Comparison of ENCODE assay signal across 23 cellular contexts in genomic region chr2:84477886-84478285, GRCh38. TPM values are rescaled to one million over a fixed set of nuclear protein-coding genes. Genes with fewer than 3 reads are reported as not detected.
DNase-seq lines count a peak whose midpoint lies in the region; ATAC-seq and TF ChIP-seq lines count a peak whose summit lies in the region.
"Had no signal": no experiment of that assay in that cellular context is flagged by ENCODE, and none has a peak within 500 bp of the region (broad histone marks: within the 10 kb centered on the region; RNA-seq: fewer than 3 reads in every experiment).

No MANE protein-coding gene starts in this region.

- H3K36me3 ChIP-seq in SK-N-MC (ENCODE audit: insufficient read depth, low read length) (no peaks in the 10 kb centered on the region), esophagus squamous epithelium (no peaks in the 10 kb centered on the region), Caco-2 (ENCODE audit: control insufficient read depth, insufficient read depth, low read length) (no peaks in the 10 kb centered on the region; the same call in 1 of the 2 replicates)

- H3K27me3 Mint-ChIP-seq in Caco-2 (ENCODE audit: insufficient read depth, unreplicated experiment), result no peaks in the 10 kb centered on the region
- H3K27me3 Mint-ChIP-seq: T-cell had no signal

- peak overlapping the region; percentile 26; the same call in 1 of the 2 replicates for H3K27ac ChIP-seq in SK-N-MC
- H3K27ac ChIP-seq in esophagus squamous epithelium, result peak overlapping the region in 3 of 4 donors; percentile 37 to 61 (median 46)
- H3K27ac ChIP-seq: PC-9 had no signal

- no peak overlapping the region for H3K27ac Mint-ChIP-seq in Caco-2 (ENCODE audit: unreplicated experiment)
- H3K27ac Mint-ChIP-seq: CD14-positive monocyte, T-cell had no signal

- CTCF ChIA-PET in Caco-2 (lab: Charles Lee), result no interaction called here

- H3K4me3 Mint-ChIP-seq in Caco-2 (ENCODE audit: unreplicated experiment), result no peak overlapping the region
- H3K4me3 Mint-ChIP-seq: CD14-positive monocyte, T-cell had no signal

- BruUV-seq in Caco-2 (replicated peaks; lab: Mats Ljungman, UMichigan), result no TSS peak

- H3K4me1 ChIP-seq in esophagus squamous epithelium (peaks cover under 1 to 40% (median 9%) of the 10 kb centered on the region in 3 donors), Caco-2 (no peaks in the 10 kb centered on the region)

- peak; percentile 50 for DNase-seq in D341Med (ENCODE audit: low spot score)
- DNase-seq in LHCN-M2 (ENCODE audit: low read depth), result peak; percentile 28
- no peak for DNase-seq in SK-N-MC (ENCODE audit: low read depth, low spot score)
- DNase-seq in esophagus squamous epithelium (lab: John Stamatoyannopoulos, UW), result no peak
- no peak for DNase-seq in SKM-1 (lab: John Stamatoyannopoulos, UW; ENCODE audit: unreplicated experiment)
- no peak for DNase-seq in Caco-2
- no peak for DNase-seq in NCI-H2196 (lab: John Stamatoyannopoulos, UW; ENCODE audit: unreplicated experiment)
- DNase-seq: DMS 273 treated with DMSO at 0.1 percent for 48 hours, GDM1, Kasumi-1, MM.1S, NCI-H1092, NCI-H1436, NCI-H187 treated with DMSO at 0.1 percent for 48 hours, NCI-H345, NCI-H526 treated with DMSO at 0.1 percent for 48 hours, PC-9, RPMI8226, SHP77 treated with DMSO at 0.1 percent for 48 hours, T-cell had no signal

- 25 to 30% methylated on average over 1 of the region's 1 CpG for WGBS in esophagus squamous epithelium, 2 donors

- peaks cover 34% of the 10 kb centered on the region for H3K9me3 Mint-ChIP-seq in Caco-2 (ENCODE audit: unreplicated experiment)

- POLR2A ChIA-PET in Caco-2 (lab: Charles Lee), result no interaction called here

- H3K9ac ChIP-seq in SK-N-MC (ENCODE audit: insufficient read length), result no peak overlapping the region

- intact Hi-C loops in esophagus squamous epithelium (cut with DNase I) (no loop called here), Caco-2 (cut with micrococcal nuclease; ENCODE audit: unreplicated experiment) (no loop called here)

- H3K36me3 Mint-ChIP-seq in Caco-2 (ENCODE audit: insufficient read depth, unreplicated experiment), result no peaks in the 10 kb centered on the region
- H3K36me3 Mint-ChIP-seq: CD14-positive monocyte had no signal

- no peaks in the 10 kb centered on the region for H3K4me1 Mint-ChIP-seq in Caco-2 (ENCODE audit: low read depth, unreplicated experiment)
- H3K4me1 Mint-ChIP-seq: CD14-positive monocyte had no signal

- H3K9me3 ChIP-seq in SK-N-MC (ENCODE audit: low read depth, low read length) (no peaks in the 10 kb centered on the region), esophagus squamous epithelium (peaks cover 0 to 19% (median 0%) of the 10 kb centered on the region in 3 donors), Caco-2 (peaks cover 10% of the 10 kb centered on the region; the same call in 1 of the 2 replicates)

- TF ChIP-seq CTCF in esophagus squamous epithelium (IDR thresholded peaks at IDR 0.05) (no peak), Caco-2 (IDR thresholded peaks at IDR 0.05; ENCODE audit: insufficient read depth in 1 of 2, low read depth in 1 of 2, low read length in 1 of 2, severe bottlenecking in 1 of 2, unreplicated experiment in 1 of 2) (no peak)

- no peak overlapping the region; the same call in 1 of the 2 replicates for H3K4me3 ChIP-seq in SK-N-MC
- no peak overlapping the region for H3K4me3 ChIP-seq in esophagus squamous epithelium
- no peak overlapping the region for H3K4me3 ChIP-seq in Caco-2 (ENCODE audit: low read depth, low read length)
- H3K4me3 ChIP-seq: PC-9 had no signal

- TF ChIP-seq POLR2A in esophagus squamous epithelium (IDR thresholded peaks at IDR 0.05), result no peak

- ATAC-seq in HG03378 (IDR thresholded peaks at IDR 0.05; ENCODE audit: unreplicated experiment), result no peak
- ATAC-seq: SK-N-SH treated with all-trans-retinoic acid at 6 μM for 48 hours, T-cell had no signal

- H3K27me3 ChIP-seq in esophagus squamous epithelium (no peaks in the 10 kb centered on the region), Caco-2 (replicated peaks; ENCODE audit: control insufficient read depth, insufficient read depth, low read length) (no peaks in the 10 kb centered on the region)

RNA-seq across cellular contexts. Expression of gene SUCLG1, which starts 18.8 kb away (rescaled TPM):
- total RNA-seq in LHCN-M2 (2014; rRNA removed) (49.6 and 52.5 TPM in 2 replicates), esophagus squamous epithelium (10 to 100 TPM; 66.6 to 90.6 (median 78.0) TPM), Caco-2 (2022) (155 and 161 TPM in 2 replicates)
- polyA plus RNA-seq in LHCN-M2 (2012), result 68.9 TPM

RNA-seq across cellular contexts. Expression of gene DNAH6, which starts 38.4 kb away (rescaled TPM):
- not detected in 2 replicates for total RNA-seq in LHCN-M2 (2014; rRNA removed)
- polyA plus RNA-seq in LHCN-M2 (2012), result not detected
- under 1 TPM in 3 of 4 donors, not detected in 1; 0.06 to 0.38 (median 0.13) TPM for total RNA-seq in esophagus squamous epithelium
- total RNA-seq in Caco-2 (2022), result 0.32 and 0.70 TPM in 2 replicates
- total RNA-seq: PC-9 had no signal
- polyA plus RNA-seq: CD14-positive monocyte had no signal

Comparison
In these comparisons a context has a peak if more than half of its experiments do, and no peak if none do; other contexts are left out.
1. DNase-seq: peak in D341Med (single experiment) and LHCN-M2 (single experiment); none in SK-N-MC (single experiment), esophagus squamous epithelium (single experiment), SKM-1 (single experiment), Caco-2 (0 of 2) and NCI-H2196 (single experiment).